2 cellular contexts compared by ENCODE assay signal in the genomic region with DNA sequence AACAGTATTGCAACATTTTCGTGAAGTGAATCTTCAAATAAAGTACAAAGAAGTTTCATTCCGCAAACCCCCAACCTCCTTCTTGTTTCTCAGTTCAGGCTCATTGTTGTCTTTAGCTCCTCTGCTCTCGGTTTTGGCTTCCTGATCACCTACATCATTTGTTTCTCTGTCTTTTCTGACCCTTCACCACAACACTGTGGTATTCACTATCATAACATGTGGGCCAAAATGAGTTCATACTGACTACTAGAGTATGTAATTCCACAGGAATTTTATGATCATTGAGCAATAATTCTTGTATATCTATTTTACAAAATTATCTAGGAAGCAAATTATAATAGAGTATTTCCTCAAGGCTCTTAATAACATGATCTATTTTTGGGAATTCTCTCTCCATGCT.
TF ChIP-seq lines count a peak whose summit lies in the region.

No MANE protein-coding gene starts in this region.

TF ChIP-seq in IMR-90, 13 proteins besides CTCF, POLR2A, EP300 and RAD21:
- TF ChIP-seq MXI1 (IDR thresholded peaks at IDR 0.05; ENCODE audit: borderline replicate concordance, low read depth, low read length) (no peak), RCOR1 (IDR thresholded peaks at IDR 0.05; ENCODE audit: insufficient replicate concordance, low read length) (peak; percentile 30), CEBPB (IDR thresholded peaks at IDR 0.05; ENCODE audit: low read depth, low read length) (peak; percentile 96), RFX5 (IDR thresholded peaks at IDR 0.05; ENCODE audit: low read depth, low read length) (no peak), MAZ (IDR thresholded peaks at IDR 0.05; ENCODE audit: borderline replicate concordance, low read depth, low read length) (no peak), FOS (IDR thresholded peaks at IDR 0.05; ENCODE audit: low read depth, low read length) (peak; percentile 74), NFE2L2 (IDR thresholded peaks at IDR 0.05; ENCODE audit: low read depth, low read length) (no peak), SMC3 (IDR thresholded peaks at IDR 0.05; ENCODE audit: low read depth, low read length) (no peak; the same call in 1 of the 2 replicates), MAFK (IDR thresholded peaks at IDR 0.05; ENCODE audit: low read depth, low read length) (0 out of 2 replicates have a peak, but pooled peaks have one; percentile 0), BHLHE40 (IDR thresholded peaks at IDR 0.05; ENCODE audit: low read depth, low read length) (peak; percentile 40; the same call in 1 of the 2 replicates), CHD1 (IDR thresholded peaks at IDR 0.05; ENCODE audit: low read depth, low read length) (no peak)
- TF ChIP-seq, protein P1, sequence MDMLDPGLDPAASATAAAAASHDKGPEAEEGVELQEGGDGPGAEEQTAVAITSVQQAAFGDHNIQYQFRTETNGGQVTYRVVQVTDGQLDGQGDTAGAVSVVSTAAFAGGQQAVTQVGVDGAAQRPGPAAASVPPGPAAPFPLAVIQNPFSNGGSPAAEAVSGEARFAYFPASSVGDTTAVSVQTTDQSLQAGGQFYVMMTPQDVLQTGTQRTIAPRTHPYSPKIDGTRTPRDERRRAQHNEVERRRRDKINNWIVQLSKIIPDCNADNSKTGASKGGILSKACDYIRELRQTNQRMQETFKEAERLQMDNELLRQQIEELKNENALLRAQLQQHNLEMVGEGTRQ (IDR thresholded peaks at IDR 0.05; ENCODE audit: low read depth, low read length), result no peak
- TF ChIP-seq, protein P2, sequence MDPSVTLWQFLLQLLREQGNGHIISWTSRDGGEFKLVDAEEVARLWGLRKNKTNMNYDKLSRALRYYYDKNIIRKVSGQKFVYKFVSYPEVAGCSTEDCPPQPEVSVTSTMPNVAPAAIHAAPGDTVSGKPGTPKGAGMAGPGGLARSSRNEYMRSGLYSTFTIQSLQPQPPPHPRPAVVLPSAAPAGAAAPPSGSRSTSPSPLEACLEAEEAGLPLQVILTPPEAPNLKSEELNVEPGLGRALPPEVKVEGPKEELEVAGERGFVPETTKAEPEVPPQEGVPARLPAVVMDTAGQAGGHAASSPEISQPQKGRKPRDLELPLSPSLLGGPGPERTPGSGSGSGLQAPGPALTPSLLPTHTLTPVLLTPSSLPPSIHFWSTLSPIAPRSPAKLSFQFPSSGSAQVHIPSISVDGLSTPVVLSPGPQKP (IDR thresholded peaks at IDR 0.05; ENCODE audit: borderline replicate concordance, low read depth, low read length), result no peak
TF ChIP-seq in IMR-90: peak in this region for 5.

TF ChIP-seq in endothelial cell of umbilical vein, 7 proteins besides CTCF, POLR2A, EP300 and RAD21:
- peak; percentile 63 for TF ChIP-seq FOS (IDR thresholded peaks at IDR 0.05; ENCODE audit: borderline replicate concordance, insufficient read depth, low read length)
- TF ChIP-seq POLR2AphosphoS5 (IDR thresholded peaks at IDR 0.05; ENCODE audit: insufficient read depth, low read depth, low read length), result peak; percentile 41
- TF ChIP-seq EZH2 (IDR thresholded peaks at IDR 0.05; ENCODE audit: borderline replicate concordance, low read depth, low read length, severe bottlenecking), result no peak
- TF ChIP-seq, protein P3, sequence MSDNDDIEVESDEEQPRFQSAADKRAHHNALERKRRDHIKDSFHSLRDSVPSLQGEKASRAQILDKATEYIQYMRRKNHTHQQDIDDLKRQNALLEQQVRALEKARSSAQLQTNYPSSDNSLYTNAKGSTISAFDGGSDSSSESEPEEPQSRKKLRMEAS (IDR thresholded peaks at IDR 0.05; ENCODE audit: insufficient read depth, insufficient read length), result no peak
- peak; percentile 61 for TF ChIP-seq GATA2 (IDR thresholded peaks at IDR 0.05; ENCODE audit: insufficient read depth, insufficient read length, low read depth, low read length)
- peak; percentile 48 for TF ChIP-seq JUN (IDR thresholded peaks at IDR 0.05; ENCODE audit: borderline replicate concordance, insufficient read depth, insufficient read length, low read depth)
